In genomic region chr17:74245145-74245817, GRCh38 we compare ENCODE assay signal across 14 cellular contexts. TPM values are rescaled to one million over a fixed set of nuclear protein-coding genes. Genes with fewer than 3 reads are reported as not detected.
DNase-seq lines count a peak whose midpoint lies in the region; ATAC-seq and TF ChIP-seq lines count a peak whose summit lies in the region.
"Had no signal": no experiment of that assay in that cellular context is flagged by ENCODE, and none has a peak within 500 bp of the region (broad histone marks: within the 10 kb centered on the region; RNA-seq: fewer than 3 reads in every experiment).

No MANE protein-coding gene starts in this region.

- H3K4me1 ChIP-seq in Panc1 (ENCODE audit: control insufficient read depth, insufficient read depth, low read length), result no peaks in the 10 kb centered on the region
- H3K4me1 ChIP-seq: right lobe of liver had no signal

- no peaks in the 10 kb centered on the region for H3K9me3 ChIP-seq in Panc1 (ENCODE audit: control insufficient read depth, insufficient read depth, low read depth, low read length)
- H3K9me3 ChIP-seq: lower lobe of right lung, right lobe of liver had no signal

- H3K27me3 ChIP-seq in Panc1 (ENCODE audit: control insufficient read depth, insufficient read depth, low read length), result no peaks in the 10 kb centered on the region
- H3K27me3 ChIP-seq: right lobe of liver had no signal

- H3K27me3 Mint-ChIP-seq in dendritic cell treated with granulocyte-macrophage colony-stimulating factor and Interleukin-4, amounts not matched to agents 40 ng/mL and 50 ng/mL, for 4 days, result no peaks in the 10 kb centered on the region
- no peaks in the 10 kb centered on the region for H3K27me3 Mint-ChIP-seq in activated naive CD4-positive, alpha-beta T cell treated with anti-CD3 and anti-CD28 coated beads for 36 hours (ENCODE audit: low read depth)

- H3K4me3 Mint-ChIP-seq in dendritic cell treated with granulocyte-macrophage colony-stimulating factor and Interleukin-4, amounts not matched to agents 40 ng/mL and 50 ng/mL, for 4 days, result no peak overlapping the region
- no peak overlapping the region for H3K4me3 Mint-ChIP-seq in activated naive CD4-positive, alpha-beta T cell treated with anti-CD3 and anti-CD28 coated beads for 36 hours

- CTCF ChIA-PET in Panc1 (lab: Charles Lee), result no interaction called here
- CTCF ChIA-PET in activated naive CD4-positive, alpha-beta T cell treated with anti-CD3 and anti-CD28 coated beads for 36 hours (lab: Charles Lee), result interaction anchor here (1.1 kb wide), 1 partner anchor 16 kb away, joined by 3 read pairs; no protein-coding TSS in a partner anchor

- H3K27ac Mint-ChIP-seq in dendritic cell treated with granulocyte-macrophage colony-stimulating factor and Interleukin-4, amounts not matched to agents 40 ng/mL and 50 ng/mL, for 4 days, result peak overlapping the region; percentile 49
- no peak overlapping the region for H3K27ac Mint-ChIP-seq in activated naive CD4-positive, alpha-beta T cell treated with anti-CD3 and anti-CD28 coated beads for 36 hours
- H3K27ac Mint-ChIP-seq: activated T-helper 2 cell treated with anti-CD3 and anti-CD28 coated beads, Interferon-gamma antibody, Interleukin-2, Interleukin-4, amounts not matched to agents 10 μg/mL and 5 μg/mL and 100 μg/mL, durations not matched to agents 14 hours and 24 hours and 36 hours had no signal

- no peak for TF ChIP-seq CTCF in Panc1 (IDR thresholded peaks at IDR 0.05)

- H3K36me3 ChIP-seq in Panc1 (ENCODE audit: control insufficient read depth, insufficient read depth, low read length), result no peaks in the 10 kb centered on the region
- H3K36me3 ChIP-seq: lower lobe of right lung, right lobe of liver had no signal

- no peak for DNase-seq in Panc1 (ENCODE audit: low read depth, low spot score)
- peak; percentile 94 for DNase-seq in medulla oblongata (ENCODE audit: extremely low spot score)
- peak; percentile 49 to 97 (median 88) for DNase-seq in substantia nigra (lab: John Stamatoyannopoulos, UW)
- DNase-seq in COLO829 (ENCODE audit: low spot score), result no peak
- no peak for DNase-seq in activated naive CD4-positive, alpha-beta T cell treated with anti-CD3 and anti-CD28 coated beads for 36 hours
- DNase-seq in activated CD4-positive, alpha-beta T cell treated with anti-CD3 and anti-CD28 coated beads, Interleukin-2, amount 50 U/mL, for 1 hour, result no peak
- DNase-seq: activated CD4-positive, alpha-beta T cell treated with anti-CD3 and anti-CD28 coated beads for 48 hours; HCEC 1CT; lower lobe of right lung; NCI-H2029 had no signal

- POLR2A ChIA-PET in Panc1 (lab: Charles Lee), result no interaction called here

- peaks cover 37% of the 10 kb centered on the region for H3K4me1 Mint-ChIP-seq in dendritic cell treated with granulocyte-macrophage colony-stimulating factor and Interleukin-4, amounts not matched to agents 40 ng/mL and 50 ng/mL, for 4 days (ENCODE audit: low read depth)
- H3K4me1 Mint-ChIP-seq in activated naive CD4-positive, alpha-beta T cell treated with anti-CD3 and anti-CD28 coated beads for 36 hours (ENCODE audit: low read depth), result no peaks in the 10 kb centered on the region

- H3K9me3 Mint-ChIP-seq in dendritic cell treated with granulocyte-macrophage colony-stimulating factor and Interleukin-4, amounts not matched to agents 40 ng/mL and 50 ng/mL, for 4 days, result no peaks in the 10 kb centered on the region
- no peaks in the 10 kb centered on the region for H3K9me3 Mint-ChIP-seq in activated naive CD4-positive, alpha-beta T cell treated with anti-CD3 and anti-CD28 coated beads for 36 hours
- H3K9me3 Mint-ChIP-seq: activated T-helper 2 cell treated with anti-CD3 and anti-CD28 coated beads, Interferon-gamma antibody, Interleukin-2, Interleukin-4, amounts not matched to agents 10 μg/mL and 5 μg/mL and 100 μg/mL, durations not matched to agents 14 hours and 24 hours and 36 hours had no signal

- no TSS peak for BruUV-seq in Panc1 (replicated peaks; lab: Mats Ljungman, UMichigan)

- H3K4me3 ChIP-seq in Panc1 (ENCODE audit: low read depth in 2 of 2, low read length in 2 of 2), result no peak overlapping the region
- H3K4me3 ChIP-seq: lower lobe of right lung, right lobe of liver had no signal

- H3K27ac ChIP-seq in Panc1 (ENCODE audit: low read length) (no peak overlapping the region), substantia nigra (ENCODE audit: low read depth, low read length, poor library complexity, severe bottlenecking) (peak overlapping the region; percentile 99)
- H3K27ac ChIP-seq: lower lobe of right lung, right lobe of liver had no signal

- H3K36me3 Mint-ChIP-seq in dendritic cell treated with granulocyte-macrophage colony-stimulating factor and Interleukin-4, amounts not matched to agents 40 ng/mL and 50 ng/mL, for 4 days (ENCODE audit: low read depth), result peaks cover 79% of the 10 kb centered on the region
- no peaks in the 10 kb centered on the region for H3K36me3 Mint-ChIP-seq in activated naive CD4-positive, alpha-beta T cell treated with anti-CD3 and anti-CD28 coated beads for 36 hours (ENCODE audit: low read depth)

- intact Hi-C loops in Panc1 (cut with micrococcal nuclease; ENCODE audit: unreplicated experiment), result no loop called here
- intact Hi-C loops in dendritic cell treated with granulocyte-macrophage colony-stimulating factor and Interleukin-4, amounts not matched to agents 40 ng/mL and 50 ng/mL, for 4 days (cut with micrococcal nuclease), result no loop called here
- intact Hi-C loops in activated naive CD4-positive, alpha-beta T cell treated with anti-CD3 and anti-CD28 coated beads for 36 hours (cut with micrococcal nuclease), result no loop called here

- in situ Hi-C loops in Panc1 (cut with HindIII; ENCODE audit: low pct_unique_long_range_greater_than_20kb, low sequenced_read_pairs), result no loop called here

- ATAC-seq in Panc1 (peak; percentile 23; the same call in 1 of the 2 replicates), GM21737 (IDR thresholded peaks at IDR 0.05; ENCODE audit: unreplicated experiment) (no peak)

RNA-seq across cellular contexts. Expression of gene DNAI2, which starts 28.8 kb away (rescaled TPM):
- total RNA-seq in Panc1 (2021; ENCODE audit: unreplicated experiment), result not detected
- not detected for polyA plus RNA-seq in Panc1 (2012; ENCODE audit: insufficient read length)
- total RNA-seq in activated naive CD4-positive, alpha-beta T cell treated with anti-CD3 and anti-CD28 coated beads for 36 hours, result under 1 TPM; 0.12 to 0.25 TPM
- total RNA-seq: right lobe of liver had no signal

RNA-seq across cellular contexts. Expression of gene TTYH2, which starts 31.9 kb away (rescaled TPM):
- 8.3 TPM for total RNA-seq in Panc1 (2021; ENCODE audit: unreplicated experiment)
- polyA plus RNA-seq in Panc1 (2012; ENCODE audit: insufficient read length), result 6.7 TPM
- 1 to 10 TPM; 2.5 to 2.8 TPM for total RNA-seq in activated naive CD4-positive, alpha-beta T cell treated with anti-CD3 and anti-CD28 coated beads for 36 hours

RNA-seq across cellular contexts. Expression of gene RPL38, which starts 41.8 kb away (rescaled TPM):
- total RNA-seq in Panc1 (2021; ENCODE audit: unreplicated experiment), result 968 TPM
- 1,956 TPM for polyA plus RNA-seq in Panc1 (2012; ENCODE audit: insufficient read length)
- 1,000 to 10,000 TPM; 1,784 to 1,916 TPM for total RNA-seq in activated naive CD4-positive, alpha-beta T cell treated with anti-CD3 and anti-CD28 coated beads for 36 hours

Comparison
In these comparisons a context has a peak if more than half of its experiments do, and no peak if none do; other contexts are left out.
1. DNase-seq: peak in medulla oblongata (single experiment) and substantia nigra (49 of 49); none in Panc1 (single experiment), COLO829 (single experiment), activated naive CD4-positive, alpha-beta T cell treated with anti-CD3 and anti-CD28 coated beads for 36 hours (single experiment) and activated CD4-positive, alpha-beta T cell treated with anti-CD3 and anti-CD28 coated beads, Interleukin-2, amount 50 U/mL, for 1 hour (single experiment).